Comparison of ENCODE assay signal across 8 cellular contexts in genomic region chr4:40763228-40763716, GRCh38. TPM values are rescaled to one million over a fixed set of nuclear protein-coding genes. Genes with fewer than 3 reads are reported as not detected.
DNase-seq lines count a peak whose midpoint lies in the region; ATAC-seq and TF ChIP-seq lines count a peak whose summit lies in the region.

No MANE protein-coding gene starts in this region.

- H3K27me3 Mint-ChIP-seq in stimulated activated memory B cell treated with anti-CD40 and anti-IgM and Interleukin-4, amounts not matched to agents 10 μg/mL and 1 μg/mL and 100 μg/mL, for 72 hours = no peaks in the 10 kb centered on the region

- H3K36me3 Mint-ChIP-seq in stimulated activated memory B cell treated with anti-CD40 and anti-IgM and Interleukin-4, amounts not matched to agents 10 μg/mL and 1 μg/mL and 100 μg/mL, for 72 hours = no peaks in the 10 kb centered on the region

- H3K36me3 ChIP-seq in left ventricle myocardium inferior = no peaks in the 10 kb centered on the region

- DNase-seq in AG20443 (ENCODE audit: low spot score) = peak; percentile 26
- DNase-seq in activated T-cell treated with anti-CD3 and anti-CD28 coated beads, Interleukin-2, amount 50 U/mL, for 48 hours = peak; percentile 45 to 57
- no peak for DNase-seq in left ventricle myocardium inferior
- no peak for DNase-seq in NCI-H748 treated with DMSO at 0.1 percent for 48 hours (lab: John Stamatoyannopoulos, UW)
- DNase-seq in COLO829 (ENCODE audit: low spot score) = no peak

- no peaks in the 10 kb centered on the region for H3K9me3 ChIP-seq in left ventricle myocardium inferior (replicated peaks)

- peak; percentile 100 for ATAC-seq in GM19351 (IDR thresholded peaks at IDR 0.05; ENCODE audit: unreplicated experiment)
- peak; percentile 99 for ATAC-seq in HG03196 (IDR thresholded peaks at IDR 0.05; ENCODE audit: unreplicated experiment)
- peak; percentile 85 for ATAC-seq in stimulated activated memory B cell treated with anti-CD40 and anti-IgM and Interleukin-4, amounts not matched to agents 10 μg/mL and 1 μg/mL and 100 μg/mL, for 72 hours

- TF ChIP-seq CTCF in left ventricle myocardium inferior (IDR thresholded peaks at IDR 0.05; ENCODE audit: borderline replicate concordance) = no peak

- H3K27ac ChIP-seq in left ventricle myocardium inferior (replicated peaks) = no peak overlapping the region

- intact Hi-C loops in left ventricle myocardium inferior (cut with micrococcal nuclease) = no loop called here

- no peak overlapping the region for H3K4me3 ChIP-seq in left ventricle myocardium inferior

- peaks cover 10% of the 10 kb centered on the region for H3K4me1 Mint-ChIP-seq in stimulated activated memory B cell treated with anti-CD40 and anti-IgM and Interleukin-4, amounts not matched to agents 10 μg/mL and 1 μg/mL and 100 μg/mL, for 72 hours

- H3K4me3 Mint-ChIP-seq in stimulated activated memory B cell treated with anti-CD40 and anti-IgM and Interleukin-4, amounts not matched to agents 10 μg/mL and 1 μg/mL and 100 μg/mL, for 72 hours = no peak overlapping the region

- no peaks in the 10 kb centered on the region for H3K9me3 Mint-ChIP-seq in stimulated activated memory B cell treated with anti-CD40 and anti-IgM and Interleukin-4, amounts not matched to agents 10 μg/mL and 1 μg/mL and 100 μg/mL, for 72 hours

- H3K4me1 ChIP-seq in left ventricle myocardium inferior = no peaks in the 10 kb centered on the region

- H3K27ac Mint-ChIP-seq in stimulated activated memory B cell treated with anti-CD40 and anti-IgM and Interleukin-4, amounts not matched to agents 10 μg/mL and 1 μg/mL and 100 μg/mL, for 72 hours = no peak overlapping the region

- no peaks in the 10 kb centered on the region for H3K27me3 ChIP-seq in left ventricle myocardium inferior (ENCODE audit: low read depth)

RNA-seq across cellular contexts. Expression of gene NSUN7, which starts 13.5 kb away (rescaled TPM):
- 0.91 TPM for total RNA-seq in left ventricle myocardium inferior

Comparison
In these comparisons a context has a peak if more than half of its experiments do, and no peak if none do; other contexts are left out.
1. DNase-seq: peak in AG20443 (single experiment) and activated T-cell treated with anti-CD3 and anti-CD28 coated beads, Interleukin-2, amount 50 U/mL, for 48 hours (2 of 2); none in left ventricle myocardium inferior (single experiment), NCI-H748 treated with DMSO at 0.1 percent for 48 hours (single experiment) and COLO829 (single experiment).
2. Peak in every context shown above with its lines, with median percentiles within 50 percentile points of each other: ATAC-seq.